Comparison of ENCODE assay signal across 10 cellular contexts in the genomic region with DNA sequence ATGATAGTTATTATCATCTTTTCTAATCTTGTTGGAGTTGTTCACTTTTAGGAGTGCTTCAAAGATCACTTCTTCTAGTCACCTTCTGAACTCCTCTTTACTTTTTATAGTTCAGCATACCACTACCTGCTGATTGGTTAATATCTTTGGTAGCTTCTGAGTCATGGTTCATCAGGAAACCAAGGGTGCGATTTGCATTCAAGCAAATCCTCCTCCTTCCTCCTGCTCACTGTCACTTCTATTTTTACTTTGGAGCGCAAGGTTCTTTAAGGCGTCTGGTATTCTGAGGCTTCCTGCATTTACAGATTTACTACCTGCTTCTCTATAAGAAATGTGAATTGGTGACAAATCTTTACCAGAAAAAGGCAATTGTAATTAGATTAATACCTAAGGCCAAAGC. TPM values are rescaled to one million over a fixed set of nuclear protein-coding genes. Genes with fewer than 3 reads are reported as not detected.
DNase-seq lines count a peak whose midpoint lies in the region; ATAC-seq, FAIRE-seq and TF ChIP-seq lines count a peak whose summit lies in the region.
"Had no signal": no experiment of that assay in that cellular context is flagged by ENCODE, and none has a peak within 500 bp of the region (broad histone marks: within the 10 kb centered on the region; RNA-seq: fewer than 3 reads in every experiment).

No MANE protein-coding gene starts in this region.

- H4K20me1 ChIP-seq in BLaER1 = no peaks in the 10 kb centered on the region

- H3K27ac ChIP-seq in BLaER1 = peak overlapping the region; percentile 82
- H3K27ac ChIP-seq in pancreas = no peak overlapping the region

- H3K9ac ChIP-seq in BLaER1 = peak overlapping the region; percentile 56

- peaks cover 3% of the 10 kb centered on the region; the same call in 1 of the 2 replicates for H3K36me3 ChIP-seq in BLaER1
- no peaks in the 10 kb centered on the region for H3K36me3 ChIP-seq in pancreas

- peak overlapping the region; percentile 78 for H3K4me2 ChIP-seq in BLaER1

- peak; percentile 95 for ATAC-seq in GM19463 (IDR thresholded peaks at IDR 0.05; ENCODE audit: unreplicated experiment)
- peak; percentile 94 for ATAC-seq in HG03066 (IDR thresholded peaks at IDR 0.05; ENCODE audit: low read depth, unreplicated experiment)
- ATAC-seq in pancreas = no peak
- ATAC-seq in sciatic nerve = no peak

- no peak for FAIRE-seq in pancreas (lab: Jason Lieb, UNC)

- H3K9me3 ChIP-seq in BLaER1 (no peaks in the 10 kb centered on the region), pancreas (no peaks in the 10 kb centered on the region)
- H3K9me3 ChIP-seq: BE2C had no signal

- DNase-seq in RPMI7951 (ENCODE audit: low read depth) (peak; percentile 49), NCI-H1417 (lab: John Stamatoyannopoulos, UW) (no peak), pancreas (no peak), sciatic nerve (ENCODE audit: low spot score) (no peak), NK-92 (lab: John Stamatoyannopoulos, UW; ENCODE audit: unreplicated experiment) (no peak)
- DNase-seq: BE2C, HCEC 1CT had no signal

- H3K4me3 ChIP-seq in BLaER1 (peak overlapping the region; percentile 56), pancreas (no peak overlapping the region)

- H3K27me3 ChIP-seq in BLaER1 = no peaks in the 10 kb centered on the region
- H3K27me3 ChIP-seq in pancreas = no peaks in the 10 kb centered on the region
- H3K27me3 ChIP-seq: BE2C had no signal

- 68 to 82% methylated on average over 3 of the region's 3 CpGs for WGBS in pancreas, 2 donors

- H3K4me1 ChIP-seq in BLaER1 (peaks cover 69% of the 10 kb centered on the region), pancreas (no peaks in the 10 kb centered on the region)

- TF ChIP-seq CTCF in pancreas (IDR thresholded peaks at IDR 0.05) = no peak

- intact Hi-C loops in pancreas (cut with DNase I) (no loop called here), sciatic nerve (cut with DNase I) (no loop called here)

RNA-seq across cellular contexts. Expression of gene SYT1, which starts 24.0 kb away (rescaled TPM):
- total RNA-seq in RPMI7951 (2014; rRNA removed; shearing (Covaris generic)) = 3.5 and 5.9 TPM in 2 replicates
- total RNA-seq in pancreas (under 1 TPM; 0.16 to 0.64 (median 0.26) TPM), sciatic nerve (9.0 TPM)
- 1 to 10 TPM in 1 of 2 donors, under 1 TPM in 1; 0.19 to 1.2 TPM for polyA plus RNA-seq in pancreas

Comparison
In these comparisons a context has a peak if more than half of its experiments do, and no peak if none do; other contexts are left out.
1. ATAC-seq: peak in GM19463 (single experiment) and HG03066 (single experiment); none in pancreas (0 of 4) and sciatic nerve (single experiment).